In genomic region chr18:448116-448515, GRCh38 we compare ENCODE assay signal across 19 cellular contexts. TPM values are rescaled to one million over a fixed set of nuclear protein-coding genes. Genes with fewer than 3 reads are reported as not detected.
A peak's percentile ranks its signal among the peaks of the same experiment; 100 is the strongest.
DNase-seq lines count a peak whose midpoint lies in the region; FAIRE-seq and TF ChIP-seq lines count a peak whose summit lies in the region.
"Had no signal": no experiment of that assay in that cellular context is flagged by ENCODE, and none has a peak within 500 bp of the region (broad histone marks: within the 10 kb centered on the region; RNA-seq: fewer than 3 reads in every experiment).

No MANE protein-coding gene starts in this region.

- H3K14ac ChIP-seq in mesenchymal stem cell (ENCODE audit: low read length in 2 of 2): no peak overlapping the region

- no peak for FAIRE-seq in endothelial cell of umbilical vein (lab: Jason Lieb, UNC)
- FAIRE-seq: GM12891, HTR-8/SVneo had no signal

- H3K18ac ChIP-seq in mesenchymal stem cell (ENCODE audit: low read depth in 1 of 2, low read length in 2 of 2): no peak overlapping the region

- peaks cover 0 to 2% of the 10 kb centered on the region in 2 experiments for H3K36me3 ChIP-seq in endothelial cell of umbilical vein (ENCODE audit: control insufficient read depth in 2 of 2, extremely low read depth in 1 of 2, insufficient read depth in 2 of 2, low read length in 2 of 2)
- H3K36me3 ChIP-seq in mesenchymal stem cell (ENCODE audit: control insufficient read depth in 1 of 2, insufficient read depth in 2 of 2, low read depth in 1 of 2, low read length in 2 of 2): peaks cover 2 to 19% of the 10 kb centered on the region in 2 experiments
- H3K36me3 ChIP-seq in smooth muscle cell (ENCODE audit: low read depth): no peaks in the 10 kb centered on the region
- H3K36me3 ChIP-seq: HAP-1 had no signal

- peak overlapping the region; percentile 11 for H2AFZ ChIP-seq in endothelial cell of umbilical vein (ENCODE audit: low read depth, low read length)
- no peak overlapping the region for H2AFZ ChIP-seq in mesenchymal stem cell (ENCODE audit: low read depth, low read length)
- H2AFZ ChIP-seq in smooth muscle cell (ENCODE audit: low read depth): no peak overlapping the region
- H2AFZ ChIP-seq: GM23338 had no signal

- H3K27me3 ChIP-seq in endothelial cell of umbilical vein (ENCODE audit: control insufficient read depth in 2 of 2, insufficient read depth in 2 of 2, low read length in 2 of 2) (no peaks in the 10 kb centered on the region), mesenchymal stem cell (ENCODE audit: control insufficient read depth in 1 of 2, insufficient read depth in 1 of 2, low read length in 2 of 2) (no peaks in the 10 kb centered on the region), smooth muscle cell (ENCODE audit: low read depth) (no peaks in the 10 kb centered on the region)

- H3K4me1 ChIP-seq in endothelial cell of umbilical vein (ENCODE audit: control insufficient read depth, extremely low read depth, insufficient read depth, low read length) (peaks cover 5% of the 10 kb centered on the region), mesenchymal stem cell (ENCODE audit: control insufficient read depth, insufficient read depth, low read depth, low read length) (peaks cover 3% of the 10 kb centered on the region), smooth muscle cell (ENCODE audit: low read depth) (no peaks in the 10 kb centered on the region)
- H3K4me1 ChIP-seq: HAP-1 had no signal

- intact Hi-C loops in endothelial cell of umbilical vein (cut with micrococcal nuclease): no loop called here

- no peak overlapping the region for H4K91ac ChIP-seq in mesenchymal stem cell (ENCODE audit: low read length)

- H4K8ac ChIP-seq in mesenchymal stem cell (ENCODE audit: low read length): no peak overlapping the region

- no peaks in the 10 kb centered on the region for H3K9me1 ChIP-seq in endothelial cell of umbilical vein (replicated peaks; ENCODE audit: control insufficient read depth, extremely low read depth, insufficient read depth, low read length)

- dilution Hi-C loops in endothelial cell of umbilical vein (cut with MboI; ENCODE audit: extremely low pct_ligation_motif_present, low sequenced_read_pairs): no loop called here

- POLR2A ChIA-PET in endothelial cell of umbilical vein (lab: Charles Lee): no interaction called here

- CTCF ChIA-PET in endothelial cell of umbilical vein (lab: Charles Lee): no interaction called here

- no peak for TF ChIP-seq POLR2A in endothelial cell of umbilical vein (IDR thresholded peaks at IDR 0.05; ENCODE audit: low read depth, low read length)

- H3K79me2 ChIP-seq in endothelial cell of umbilical vein (ENCODE audit: control insufficient read depth, insufficient read depth, low read length) (no peaks in the 10 kb centered on the region), smooth muscle cell (ENCODE audit: low read depth) (no peaks in the 10 kb centered on the region)

- H3K4me3 ChIP-seq in LNCaP clone FGC (ENCODE audit: low read depth, low read length) (peak overlapping the region; percentile 33), endothelial cell of umbilical vein (replicated peaks in 1 of 3; ENCODE audit: insufficient read depth in 1 of 3, low read depth in 1 of 3, low read length in 3 of 3) (no peak overlapping the region), mesenchymal stem cell (ENCODE audit: insufficient read depth in 1 of 2, low read depth in 1 of 2, low read length in 2 of 2) (no peak overlapping the region), smooth muscle cell (no peak overlapping the region)
- H3K4me3 ChIP-seq: GM23338, HAP-1 had no signal

- no peak overlapping the region for H3K4ac ChIP-seq in mesenchymal stem cell (ENCODE audit: low read depth in 1 of 2, low read length in 2 of 2)

- peaks cover 3% of the 10 kb centered on the region for H3F3A ChIP-seq in smooth muscle cell (ENCODE audit: low read depth)

- H2AK5ac ChIP-seq in mesenchymal stem cell (ENCODE audit: low read length, severe bottlenecking): no peak overlapping the region

- H3K79me1 ChIP-seq in mesenchymal stem cell (replicated peaks; ENCODE audit: low read length, poor library complexity, severe bottlenecking): no peaks in the 10 kb centered on the region

- no peak overlapping the region for H2BK120ac ChIP-seq in mesenchymal stem cell (ENCODE audit: low read depth, low read length)

- DNase-seq in LNCaP clone FGC (ENCODE audit: low read depth) (no peak), endothelial cell of umbilical vein (ENCODE audit: low read depth, low spot score) (peak; percentile 77), mesenchymal stem cell (no peak), smooth muscle cell (lab: John Stamatoyannopoulos, UW; ENCODE audit: unreplicated experiment) (no peak), GM19240 (ENCODE audit: insufficient read length, low spot score) (no peak), globus pallidus (ENCODE audit: low spot score) (no peak)
- no peak for DNase-seq in stimulated activated CD4-positive, alpha-beta T cell treated with anti-CD3 and anti-CD28 coated beads, Interleukin-12 subunit alpha, Interleukin-12 subunit beta, amount 100 ng/mL, for 4 hours
- DNase-seq: Caco-2; CD4-positive, alpha-beta T cell; MV-4-11; NCI-H1694 treated with DMSO at 0.1 percent for 48 hours; NCI-H2107; NCI-H446 treated with DMSO at 0.1 percent for 48 hours; NCI-H526 treated with DMSO at 0.1 percent for 48 hours had no signal

- H3K4me2 ChIP-seq in endothelial cell of umbilical vein (ENCODE audit: insufficient read depth, low read length) (no peak overlapping the region), mesenchymal stem cell (ENCODE audit: low read length, poor library complexity, severe bottlenecking) (no peak overlapping the region), smooth muscle cell (peak overlapping the region; percentile 51)
- H3K4me2 ChIP-seq: GM23338, KMS-11 had no signal

- H2BK5ac ChIP-seq in mesenchymal stem cell (ENCODE audit: low read depth, low read length, poor library complexity, severe bottlenecking): no peak overlapping the region

- H2BK12ac ChIP-seq in mesenchymal stem cell (ENCODE audit: low read length in 2 of 2): no peak overlapping the region

- no peak overlapping the region for H3K27ac ChIP-seq in endothelial cell of umbilical vein (ENCODE audit: insufficient read depth, low read depth, low read length)
- H3K27ac ChIP-seq in mesenchymal stem cell (ENCODE audit: low read length, poor library complexity, severe bottlenecking): no peak overlapping the region
- peak overlapping the region; percentile 50 for H3K27ac ChIP-seq in smooth muscle cell (ENCODE audit: low read depth)
- H3K27ac ChIP-seq: KMS-11 had no signal

- H3K23ac ChIP-seq in mesenchymal stem cell (ENCODE audit: low read length in 2 of 2): no peak overlapping the region

- H2BK15ac ChIP-seq in mesenchymal stem cell (ENCODE audit: low read depth, poor library complexity, severe bottlenecking): no peak overlapping the region

- 78% methylated on average over 4 of the region's 4 CpGs for WGBS in mesenchymal stem cell
- 22% methylated on average over 4 of the region's 4 CpGs for WGBS in smooth muscle cell (ENCODE audit: low lambda C conversion rate)

- no peaks in the 10 kb centered on the region for H3K9me3 ChIP-seq in endothelial cell of umbilical vein (replicated peaks; ENCODE audit: control insufficient read depth, insufficient read depth, low read length)
- H3K9me3 ChIP-seq in mesenchymal stem cell (ENCODE audit: control insufficient read depth, low read length): peaks cover 12% of the 10 kb centered on the region
- no peaks in the 10 kb centered on the region for H3K9me3 ChIP-seq in smooth muscle cell (replicated peaks; ENCODE audit: low read depth)
- H3K9me3 ChIP-seq: HAP-1 had no signal

- H3K9ac ChIP-seq in endothelial cell of umbilical vein (replicated peaks; ENCODE audit: extremely low read depth, insufficient read depth, low read length) (no peak overlapping the region), mesenchymal stem cell (ENCODE audit: low read length) (peak overlapping the region; percentile 61), smooth muscle cell (ENCODE audit: low read depth) (peak overlapping the region; percentile 11)
- H3K9ac ChIP-seq: KMS-11 had no signal

- BruUV-seq in endothelial cell of umbilical vein (replicated peaks; lab: Mats Ljungman, UMichigan): no TSS peak

- H4K20me1 ChIP-seq in endothelial cell of umbilical vein (replicated peaks; ENCODE audit: control insufficient read depth, extremely low read depth, insufficient read depth, low read length) (no peaks in the 10 kb centered on the region), smooth muscle cell (ENCODE audit: low read depth) (no peaks in the 10 kb centered on the region)

- TF ChIP-seq CTCF in LNCaP clone FGC (IDR thresholded peaks at IDR 0.05; ENCODE audit: control insufficient read depth, extremely low read depth, insufficient read depth) (no peak), endothelial cell of umbilical vein (IDR thresholded peaks at IDR 0.05; ENCODE audit: extremely low read depth in 1 of 2, insufficient read depth in 1 of 2, low read depth in 1 of 2, low read length in 2 of 2) (no peak), smooth muscle cell (IDR thresholded peaks at IDR 0.05; ENCODE audit: borderline replicate concordance, insufficient read depth, poor library complexity, severe bottlenecking) (no peak)

TF ChIP-seq in endothelial cell of umbilical vein, 7 proteins besides CTCF, POLR2A, EP300 and RAD21:
- TF ChIP-seq GATA2 (IDR thresholded peaks at IDR 0.05; ENCODE audit: insufficient read depth, insufficient read length, low read depth, low read length): no peak
- TF ChIP-seq, protein P1, sequence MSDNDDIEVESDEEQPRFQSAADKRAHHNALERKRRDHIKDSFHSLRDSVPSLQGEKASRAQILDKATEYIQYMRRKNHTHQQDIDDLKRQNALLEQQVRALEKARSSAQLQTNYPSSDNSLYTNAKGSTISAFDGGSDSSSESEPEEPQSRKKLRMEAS (IDR thresholded peaks at IDR 0.05; ENCODE audit: insufficient read depth, insufficient read length): no peak
- TF ChIP-seq POLR2AphosphoS5 (IDR thresholded peaks at IDR 0.05; ENCODE audit: insufficient read depth, low read depth, low read length): no peak
- no peak for TF ChIP-seq JUN (IDR thresholded peaks at IDR 0.05; ENCODE audit: borderline replicate concordance, insufficient read depth, insufficient read length, low read depth)

RNA-seq across cellular contexts. Expression of gene COLEC12, which starts 52.4 kb away (rescaled TPM):
- 13.8 and 17.1 TPM in 2 replicates for total RNA-seq in endothelial cell of umbilical vein
- 7.6 and 8.0 TPM in 2 replicates for polyA plus RNA-seq in endothelial cell of umbilical vein
- 6.0 and 7.4 TPM in 2 replicates for polyA plus RNA-seq in endothelial cell of umbilical vein (2011; cell fraction: cytosol; rRNA removed)
- 8.7 and 11.4 TPM in 2 replicates for polyA plus RNA-seq in endothelial cell of umbilical vein (2011; cell fraction: nucleus; rRNA removed)
- 6.0 and 8.4 TPM in 2 replicates for polyA plus RNA-seq in endothelial cell of umbilical vein (2012)
- polyA minus RNA-seq in endothelial cell of umbilical vein: 6.6 and 8.5 TPM in 2 replicates
- polyA minus RNA-seq in endothelial cell of umbilical vein (2011; cell fraction: cytosol; rRNA and poly(A)+ RNA removed): not detected
- 6.1 and 7.1 TPM in 2 replicates for polyA minus RNA-seq in endothelial cell of umbilical vein (2011; cell fraction: nucleus; rRNA and poly(A)+ RNA removed)
- 8.9 TPM for polyA plus RNA-seq in mesenchymal stem cell (2013, experiment 1 of 2)
- polyA plus RNA-seq in mesenchymal stem cell (2013, experiment 2 of 2): 9.2 TPM
- total RNA-seq in smooth muscle cell: 10.8 and 13.8 TPM in 2 replicates
- 10.5 and 13.7 TPM in 2 replicates for polyA plus RNA-seq in smooth muscle cell
- total RNA-seq: CD4-positive, alpha-beta T cell had no signal
